Comparison of ENCODE assay signal across 30 cellular contexts in the genomic region with DNA sequence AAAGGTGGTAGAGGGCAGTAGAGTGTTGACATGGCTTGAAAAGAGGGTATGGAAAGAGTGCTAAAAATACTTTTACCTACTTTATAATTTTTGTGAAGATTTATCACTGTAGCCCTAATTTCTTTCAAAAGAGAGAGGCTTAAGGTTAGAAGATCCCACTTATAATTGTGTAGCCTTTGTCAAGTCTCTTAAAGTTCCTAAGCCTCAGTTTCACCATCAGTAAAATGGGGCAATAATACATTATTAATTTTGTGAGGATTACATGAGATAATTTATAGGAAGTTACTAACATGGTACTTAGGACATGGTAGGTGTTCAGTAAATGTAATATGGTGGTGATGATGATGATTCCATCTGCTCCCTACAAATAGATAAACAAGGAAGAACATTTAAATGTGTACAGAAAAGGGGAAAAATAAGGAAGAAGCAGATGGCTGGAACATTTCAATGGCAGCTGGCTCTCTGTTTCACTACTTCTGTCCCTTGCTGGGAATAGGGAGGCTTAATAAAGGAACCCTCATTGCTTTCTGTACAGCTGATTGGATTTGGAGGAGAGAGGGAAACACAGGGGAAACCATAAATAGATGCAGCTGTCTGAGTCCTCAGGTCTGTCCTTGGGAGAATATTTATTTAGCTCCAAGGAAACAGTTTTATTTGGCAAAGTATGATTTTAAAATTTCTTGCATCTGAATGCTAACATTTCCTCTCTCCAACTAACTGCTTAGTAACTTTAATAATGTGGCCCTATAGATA.
DNase-seq lines count a peak whose midpoint lies in the region; ATAC-seq, FAIRE-seq and TF ChIP-seq lines count a peak whose summit lies in the region.
"Had no signal": no experiment of that assay in that cellular context is flagged by ENCODE, and none has a peak within 500 bp of the region (broad histone marks: within the 10 kb centered on the region; RNA-seq: fewer than 3 reads in every experiment).

No MANE protein-coding gene starts in this region.

- ATAC-seq in K562 (no peak), thoracic aorta (ENCODE audit: insufficient number of reproducible peaks, low FRiP score, low read depth) (peak; percentile 54), HG02840 (IDR thresholded peaks at IDR 0.05; ENCODE audit: low FRiP score, unreplicated experiment) (no peak), HG02642 (IDR thresholded peaks at IDR 0.05; ENCODE audit: poor library complexity, unreplicated experiment) (no peak)
- ATAC-seq: effector memory CD8-positive, alpha-beta T cell; left colon had no signal

- POLR2A ChIA-PET in K562 (lab: Yijun Ruan, JAX) = no interaction called here

- no peak for FAIRE-seq in K562 (lab: Jason Lieb, UNC)
- FAIRE-seq: bronchial epithelial cell, GM12892 had no signal

- intact Hi-C loops in K562 (cut with micrococcal nuclease) = no loop called here

- H3K9me3 ChIP-seq in K562 (replicated peaks; ENCODE audit: control insufficient read depth, insufficient read depth, low read depth, low read length) (no peaks in the 10 kb centered on the region), right atrium auricular region (no peaks in the 10 kb centered on the region), thoracic aorta (no peaks in the 10 kb centered on the region)
- H3K9me3 ChIP-seq: colonic mucosa, testis had no signal

- DNase-seq in DMS 273 treated with DMSO at 0.1 percent for 48 hours (lab: John Stamatoyannopoulos, UW) (peak; percentile 16), K562 (ENCODE audit: extremely low read depth in 1 of 4, low spot score in 3 of 4) (no peak), right atrium auricular region (ENCODE audit: low spot score) (no peak), thoracic aorta (ENCODE audit: low spot score) (no peak), NCI-H2171 (lab: John Stamatoyannopoulos, UW) (no peak)
- DNase-seq: activated B cell treated with CpG ODN at 0.5 μM for 24 hours; activated CD4-positive, alpha-beta T cell treated with anti-CD3 and anti-CD28 coated beads, Interleukin-2, amount 10 ng/mL, durations not matched to agents 7 days and 5 days; activated effector memory CD4-positive, alpha-beta T cell treated with anti-CD3 and anti-CD28 coated beads, Interleukin-2, amount 50 U/mL, for 16 hours; activated T-cell treated with anti-CD3 and anti-CD28 coated beads, Interleukin-2, amount 50 U/mL, for 24 hours; C1 segment of cervical spinal cord; colonic mucosa; effector memory CD8-positive, alpha-beta T cell; foreskin fibroblast; H9; hippocampal formation; immature natural killer cell; Karpas-422; left colon; MV-4-11; NCI-H146; posterior cingulate gyrus; right cardiac atrium; RPMI8226; spleen; stimulated activated CD8-positive, alpha-beta memory T cell treated with anti-CD3 and anti-CD28 coated beads, Interleukin-4, amount 100 ng/mL, for 48 hours; testis had no signal

- H3K4me3 ChIP-seq in K562 = no peak overlapping the region
- H3K4me3 ChIP-seq in right atrium auricular region = no peak overlapping the region
- H3K4me3 ChIP-seq in thoracic aorta = no peak overlapping the region
- H3K4me3 ChIP-seq: colonic mucosa, spleen, testis had no signal

- H3K9ac ChIP-seq in K562 (ENCODE audit: insufficient read depth in 1 of 2, low read depth in 2 of 2, low read length in 2 of 2) = no peak overlapping the region

- H4K20me1 ChIP-seq in K562 (replicated peaks; ENCODE audit: control insufficient read depth, insufficient read depth, low read length) = no peaks in the 10 kb centered on the region

- H3K36me3 ChIP-seq in K562 (ENCODE audit: control insufficient read depth, insufficient read depth, low read length) (no peaks in the 10 kb centered on the region), right atrium auricular region (no peaks in the 10 kb centered on the region), thoracic aorta (no peaks in the 10 kb centered on the region)
- H3K36me3 ChIP-seq: colonic mucosa, spleen had no signal

- in situ Hi-C loops in K562 (cut with MboI) = no loop called here

- H3K27me3 ChIP-seq in K562 (ENCODE audit: control insufficient read depth in 2 of 2, insufficient read depth in 2 of 2, low read length in 2 of 2) (no peaks in the 10 kb centered on the region), right atrium auricular region (no peaks in the 10 kb centered on the region), thoracic aorta (replicated peaks; ENCODE audit: insufficient read depth) (no peaks in the 10 kb centered on the region)
- H3K27me3 ChIP-seq: colonic mucosa, spleen, testis had no signal

- TF ChIP-seq EP300 in K562 (IDR thresholded peaks at IDR 0.05; ENCODE audit: low read length) = no peak

- TF ChIP-seq CTCF in K562 (IDR thresholded peaks at IDR 0.05 in 2 of 3, conservative IDR thresholded peaks at IDR 0.05 in 1 of 3; ENCODE audit: insufficient read depth in 2 of 3, low read depth in 1 of 3, low read length in 3 of 3) (no peak), right atrium auricular region (IDR thresholded peaks at IDR 0.05) (no peak), thoracic aorta (IDR thresholded peaks at IDR 0.05) (no peak)

- no peak for TF ChIP-seq POLR2A in K562 (conservative IDR thresholded peaks at IDR 0.05)

- no peak overlapping the region for H3K27ac ChIP-seq in K562 (ENCODE audit: extremely low read depth, low read depth, low read length)
- peak overlapping the region; percentile 20 to 37 for H3K27ac ChIP-seq in right atrium auricular region
- H3K27ac ChIP-seq in thoracic aorta = peak overlapping the region in 1 of 2 donors; percentile 54
- H3K27ac ChIP-seq: colonic mucosa, spleen had no signal

- BruUV-seq in K562 (replicated peaks; lab: Mats Ljungman, UMichigan) = no TSS peak

- H3K4me2 ChIP-seq in K562 (ENCODE audit: insufficient read depth, low read length) = no peak overlapping the region

- no peak overlapping the region for H2AFZ ChIP-seq in K562 (ENCODE audit: low read depth, low read length)

- CTCF ChIA-PET in K562 (lab: Yijun Ruan, JAX; ENCODE audit: low intra/inter-chr PET ratio) = no interaction called here

- H3K79me2 ChIP-seq in K562 (ENCODE audit: control insufficient read depth, insufficient read depth, low read length) = no peaks in the 10 kb centered on the region

- no peak for TF ChIP-seq RAD21 in K562 (CRISPR knock-in tag; conservative IDR thresholded peaks at IDR 0.05 in 1 of 2, IDR thresholded peaks at IDR 0.05 in 1 of 2)

- H3K4me1 ChIP-seq in K562 (replicated peaks in 1 of 2; ENCODE audit: control insufficient read depth in 2 of 2, insufficient read depth in 2 of 2, low read length in 2 of 2) (no peaks in the 10 kb centered on the region; a peak in 1 of 5 replicates), right atrium auricular region (peaks cover 0 to 33% of the 10 kb centered on the region in 2 donors), thoracic aorta (ENCODE audit: control insufficient read depth in 1 of 2, low read depth in 2 of 2) (peaks cover 18 to 51% of the 10 kb centered on the region in 2 donors)
- H3K4me1 ChIP-seq: colonic mucosa had no signal

- H3K9me1 ChIP-seq in K562 (ENCODE audit: control insufficient read depth, insufficient read depth, low read length) = no peaks in the 10 kb centered on the region

TF ChIP-seq in K562, 482 proteins besides CTCF, POLR2A, EP300 and RAD21 (continues in another document):
- TF ChIP-seq HDAC2 (IDR thresholded peaks at IDR 0.05) = peak; percentile 50; the same call in 1 of the 2 replicates
- TF ChIP-seq CBFA2T3 (IDR thresholded peaks at IDR 0.05) = no peak
- no peak for TF ChIP-seq TARDBP (IDR thresholded peaks at IDR 0.05)
- TF ChIP-seq SIX5 (IDR thresholded peaks at IDR 0.05; ENCODE audit: borderline replicate concordance in 1 of 2, insufficient read depth in 1 of 2, low read depth in 1 of 2, low read length in 2 of 2) = no peak
- no peak for TF ChIP-seq CGGBP1 (CRISPR knock-in tag; IDR thresholded peaks at IDR 0.05)
- TF ChIP-seq, protein P1, sequence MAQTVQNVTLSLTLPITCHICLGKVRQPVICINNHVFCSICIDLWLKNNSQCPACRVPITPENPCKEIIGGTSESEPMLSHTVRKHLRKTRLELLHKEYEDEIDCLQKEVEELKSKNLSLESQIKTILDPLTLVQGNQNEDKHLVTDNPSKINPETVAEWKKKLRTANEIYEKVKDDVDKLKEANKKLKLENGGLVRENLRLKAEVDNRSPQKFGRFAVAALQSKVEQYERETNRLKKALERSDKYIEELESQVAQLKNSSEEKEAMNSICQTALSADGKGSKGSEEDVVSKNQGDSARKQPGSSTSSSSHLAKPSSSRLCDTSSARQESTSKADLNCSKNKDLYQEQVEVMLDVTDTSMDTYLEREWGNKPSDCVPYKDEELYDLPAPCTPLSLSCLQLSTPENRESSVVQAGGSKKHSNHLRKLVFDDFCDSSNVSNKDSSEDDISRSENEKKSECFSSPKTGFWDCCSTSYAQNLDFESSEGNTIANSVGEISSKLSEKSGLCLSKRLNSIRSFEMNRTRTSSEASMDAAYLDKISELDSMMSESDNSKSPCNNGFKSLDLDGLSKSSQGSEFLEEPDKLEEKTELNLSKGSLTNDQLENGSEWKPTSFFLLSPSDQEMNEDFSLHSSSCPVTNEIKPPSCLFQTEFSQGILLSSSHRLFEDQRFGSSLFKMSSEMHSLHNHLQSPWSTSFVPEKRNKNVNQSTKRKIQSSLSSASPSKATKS (CRISPR knock-in tag; IDR thresholded peaks at IDR 0.05) = no peak
- no peak for TF ChIP-seq SNRNP70 (optimal IDR thresholded peaks at IDR 0.05; ENCODE audit: low read depth, low read length)
- peak; percentile 64 for TF ChIP-seq BCOR (IDR thresholded peaks at IDR 0.05)
- TF ChIP-seq MCM7 (IDR thresholded peaks at IDR 0.05) = no peak
- no peak for TF ChIP-seq HOXB6 (CRISPR knock-in tag; IDR thresholded peaks at IDR 0.05; ENCODE audit: borderline replicate concordance)
- TF ChIP-seq NR0B1 (IDR thresholded peaks at IDR 0.05; ENCODE audit: partially characterized antibody) = no peak
- no peak for TF ChIP-seq ZBED1 (IDR thresholded peaks at IDR 0.05)
- TF ChIP-seq SMARCA5 (IDR thresholded peaks at IDR 0.05) = 0 out of 2 replicates have a peak, but pooled peaks have one; percentile 18
- no peak for TF ChIP-seq CXXC5 (CRISPR knock-in tag; IDR thresholded peaks at IDR 0.05)
- no peak for TF ChIP-seq PRMT5 (CRISPR knock-in tag; IDR thresholded peaks at IDR 0.05)
- TF ChIP-seq RBM25 (IDR thresholded peaks at IDR 0.05; ENCODE audit: low read depth, low read length, severe bottlenecking) = peak; percentile 95
